In genomic region chr1:65146908-65147423, GRCh38 we compare ENCODE assay signal across 8 cellular contexts. TPM values are rescaled to one million over a fixed set of nuclear protein-coding genes. Genes with fewer than 3 reads are reported as not detected.
DNase-seq lines count a peak whose midpoint lies in the region.

No MANE protein-coding gene starts in this region.

- no peak overlapping the region for H4K91ac ChIP-seq in neuronal stem cell (ENCODE audit: low read depth, low read length, poor library complexity)

- H3K9ac ChIP-seq in neuronal stem cell (ENCODE audit: low read depth, low read length, poor library complexity) = peak overlapping the region; percentile 86

- peak overlapping the region; percentile 97 for H2AFZ ChIP-seq in neuronal stem cell (ENCODE audit: low read length)

- POLR2A ChIA-PET in CD8-positive, alpha-beta memory T cell (lab: Charles Lee) = no interaction called here

- H3K4me3 Mint-ChIP-seq in CD8-positive, alpha-beta memory T cell = peak overlapping the region; percentile 67 to 85 (median 73)
- H3K4me3 Mint-ChIP-seq in IgD-negative memory B cell = peak overlapping the region; percentile 63 to 85 (median 80)

- H2BK5ac ChIP-seq in neuronal stem cell (ENCODE audit: low read length) = peak overlapping the region; percentile 61

- DNase-seq in CD8-positive, alpha-beta memory T cell = no peak
- DNase-seq in neuronal stem cell (ENCODE audit: low spot score) (no peak), globus pallidus (ENCODE audit: low spot score) (no peak), HCEC 1CT (no peak), NCI-H2107 treated with DMSO at 0.1 percent for 48 hours (lab: John Stamatoyannopoulos, UW; ENCODE audit: unreplicated experiment) (no peak), mesenteric fat pad (ENCODE audit: low spot score) (no peak)

- H3K9me3 Mint-ChIP-seq in CD8-positive, alpha-beta memory T cell = no peaks in the 10 kb centered on the region
- H3K9me3 Mint-ChIP-seq in IgD-negative memory B cell = no peaks in the 10 kb centered on the region

- peak overlapping the region; percentile 32 for H3K4me3 ChIP-seq in CD8-positive, alpha-beta memory T cell (ENCODE audit: low read length)
- H3K4me3 ChIP-seq in ectodermal cell (ENCODE audit: insufficient read depth, low read depth, low read length) (peak overlapping the region; percentile 60), neuronal stem cell (ENCODE audit: low read length in 2 of 2) (peak overlapping the region; percentile 45 to 89)

- H4K8ac ChIP-seq in neuronal stem cell (ENCODE audit: low read depth, low read length) = no peak overlapping the region

- H3K14ac ChIP-seq in neuronal stem cell (ENCODE audit: low read length) = no peak overlapping the region

- CTCF ChIA-PET in CD8-positive, alpha-beta memory T cell (lab: Charles Lee) = no interaction called here

- H2BK12ac ChIP-seq in neuronal stem cell (ENCODE audit: low read length) = no peak overlapping the region

- no peak overlapping the region for H3K4ac ChIP-seq in neuronal stem cell (ENCODE audit: low read length)

- H3K27me3 ChIP-seq in CD8-positive, alpha-beta memory T cell (ENCODE audit: insufficient read depth, low read length, poor library complexity, severe bottlenecking) = peaks cover 12% of the 10 kb centered on the region
- H3K27me3 ChIP-seq in ectodermal cell (ENCODE audit: control insufficient read depth, insufficient read depth, low read length, poor library complexity, severe bottlenecking) = peaks cover 75% of the 10 kb centered on the region
- peaks cover 11 to 61% (median 49%) of the 10 kb centered on the region in 3 experiments for H3K27me3 ChIP-seq in neuronal stem cell (ENCODE audit: control insufficient read depth in 3 of 3, insufficient read depth in 3 of 3, low read depth in 1 of 3, low read length in 3 of 3)

- no peak overlapping the region for H2BK15ac ChIP-seq in neuronal stem cell (ENCODE audit: low read length)

- peak overlapping the region; percentile 91 for H3K23ac ChIP-seq in neuronal stem cell (ENCODE audit: low read depth, low read length, poor library complexity)

- H3K9me3 ChIP-seq in CD8-positive, alpha-beta memory T cell (ENCODE audit: low read length) = no peaks in the 10 kb centered on the region
- H3K9me3 ChIP-seq in ectodermal cell (ENCODE audit: control insufficient read depth, low read length) (no peaks in the 10 kb centered on the region), neuronal stem cell (replicated peaks in 1 of 2; ENCODE audit: control insufficient read depth in 2 of 2, insufficient read depth in 1 of 2, low read depth in 1 of 2, low read length in 2 of 2) (no peaks in the 10 kb centered on the region)

- peaks cover 37 to 58% of the 10 kb centered on the region in 2 donors for H3K27me3 Mint-ChIP-seq in CD8-positive, alpha-beta memory T cell
- H3K27me3 Mint-ChIP-seq in IgD-negative memory B cell = peaks cover 35% of the 10 kb centered on the region

- H2AK5ac ChIP-seq in neuronal stem cell (ENCODE audit: low read depth, low read length) = no peak overlapping the region

- H3K4me2 ChIP-seq in neuronal stem cell (ENCODE audit: insufficient read depth, low read length, poor library complexity, severe bottlenecking) = peak overlapping the region; percentile 100

- no peak overlapping the region for H3K27ac ChIP-seq in CD8-positive, alpha-beta memory T cell (ENCODE audit: low read depth, low read length)
- no peak overlapping the region for H3K27ac ChIP-seq in ectodermal cell (ENCODE audit: insufficient read depth, low read depth, low read length, poor library complexity, severe bottlenecking)
- no peak overlapping the region for H3K27ac ChIP-seq in neuronal stem cell (replicated peaks; ENCODE audit: low read length)

- H3K36me3 ChIP-seq in CD8-positive, alpha-beta memory T cell (ENCODE audit: insufficient read depth, low read length) = no peaks in the 10 kb centered on the region
- H3K36me3 ChIP-seq in ectodermal cell (ENCODE audit: control insufficient read depth, insufficient read depth, low read length) (no peaks in the 10 kb centered on the region), neuronal stem cell (replicated peaks in 1 of 2; ENCODE audit: control insufficient read depth in 2 of 2, insufficient read depth in 2 of 2, low read length in 2 of 2) (no peaks in the 10 kb centered on the region)

- H2BK120ac ChIP-seq in neuronal stem cell (ENCODE audit: low read depth, low read length) = no peak overlapping the region

- H3K36me3 Mint-ChIP-seq in CD8-positive, alpha-beta memory T cell = no peaks in the 10 kb centered on the region
- H3K36me3 Mint-ChIP-seq in IgD-negative memory B cell = no peaks in the 10 kb centered on the region

- H3K27ac Mint-ChIP-seq in CD8-positive, alpha-beta memory T cell = peak overlapping the region in 1 of 8 donors; percentile 47
- H3K27ac Mint-ChIP-seq in IgD-negative memory B cell = no peak overlapping the region

- H3K79me1 ChIP-seq in neuronal stem cell (ENCODE audit: low read depth, low read length) = no peaks in the 10 kb centered on the region

- H3K4me1 ChIP-seq in CD8-positive, alpha-beta memory T cell (ENCODE audit: insufficient read depth, low read length) = peaks cover 5% of the 10 kb centered on the region
- H3K4me1 ChIP-seq in ectodermal cell (ENCODE audit: control insufficient read depth, insufficient read depth, low read length) (no peaks in the 10 kb centered on the region), neuronal stem cell (ENCODE audit: control insufficient read depth in 2 of 2, insufficient read depth in 1 of 2, low read depth in 1 of 2, low read length in 2 of 2) (peaks cover 3% of the 10 kb centered on the region in 2 donors)

- H3K18ac ChIP-seq in neuronal stem cell (ENCODE audit: low read length) = peak overlapping the region; percentile 90

- H3K4me1 Mint-ChIP-seq in CD8-positive, alpha-beta memory T cell = peaks cover 11 to 22% (median 15%) of the 10 kb centered on the region in 3 donors
- peaks cover 2 to 14% (median 11%) of the 10 kb centered on the region in 3 donors for H3K4me1 Mint-ChIP-seq in IgD-negative memory B cell

- 18 to 19% methylated on average over 20 of the region's 20 CpGs for WGBS in ectodermal cell, 2 experiments
- no CpG with 5 or more reads among the region's 20 CpGs for WGBS in neuronal stem cell (ENCODE audit: extremely low coverage in 2 of 2, insufficient read length in 2 of 2, insufficient replicate concordance in 1 of 2), 2 donors

RNA-seq across cellular contexts. Expression of gene AK4, which starts 1.0 kb away (rescaled TPM):
- 10 to 100 TPM; 29.9 to 32.2 TPM for total RNA-seq in CD8-positive, alpha-beta memory T cell
- polyA plus RNA-seq in CD8-positive, alpha-beta memory T cell = 0.08 TPM
- 0.38 TPM for polyA plus RNA-seq in IgD-negative memory B cell
- 3.8 TPM for polyA plus RNA-seq in ectodermal cell (2013, experiment 1 of 4)
- 2.9 TPM for polyA plus RNA-seq in ectodermal cell (2013, experiment 2 of 4)
- 2.0 TPM for polyA plus RNA-seq in ectodermal cell (2013, experiment 3 of 4)
- 3.0 TPM for polyA plus RNA-seq in ectodermal cell (2013, experiment 4 of 4)
- polyA plus RNA-seq in neuronal stem cell (2013, experiment 1 of 2) = 2.5 TPM
- polyA plus RNA-seq in neuronal stem cell (2013, experiment 2 of 2) = 2.8 TPM
- 101 TPM for total RNA-seq in mesenteric fat pad
